Comparison of ENCODE assay signal across 8 cellular contexts in genomic region chr11:8964324-8965320, GRCh38.
DNase-seq lines count a peak whose midpoint lies in the region; ATAC-seq and TF ChIP-seq lines count a peak whose summit lies in the region.

TMEM9B (minus strand) TSS chr11:8964442; CDS start chr11:8964313, 129 bp downstream.

- peaks cover under 1% of the 10 kb centered on the region for H3K27me3 Mint-ChIP-seq in nephron progenitor cell (ENCODE audit: low read depth, poor library complexity)
- no peaks in the 10 kb centered on the region for H3K27me3 Mint-ChIP-seq in stimulated activated naive CD8-positive, alpha-beta T cell treated with anti-CD3 and anti-CD28 coated beads, Interleukin-15, Interleukin-2, amounts not matched to agents 100 ng/mL and 50 ng/mL, for 24 hours

- H4K20me1 ChIP-seq in KMS-11 (ENCODE audit: insufficient read depth), result no peaks in the 10 kb centered on the region

- peak; percentile 74 for ATAC-seq in GM21786 (IDR thresholded peaks at IDR 0.05; ENCODE audit: unreplicated experiment)

- DNase-seq in EL (peak; percentile 92), SHP77 (lab: John Stamatoyannopoulos, UW) (peak; percentile 46 to 61), activated gamma-delta T cell (lab: John Stamatoyannopoulos, UW) (peak; percentile 60), fibroblast of the conjunctiva (ENCODE audit: low read depth) (peak; percentile 72), nephron progenitor cell (peak; percentile 76)

- peaks cover 29% of the 10 kb centered on the region; the same call in 1 of the 2 replicates for H3K79me2 ChIP-seq in KMS-11 (ENCODE audit: insufficient read depth, low read depth)

- H3K4me2 ChIP-seq in KMS-11, result peak within 1 kb of the TSS; percentile 82

- H2AFZ ChIP-seq in KMS-11 (ENCODE audit: low read depth), result peak within 1 kb of the TSS; percentile 96

- no peaks in the 10 kb centered on the region for H3K9me3 Mint-ChIP-seq in nephron progenitor cell
- no peaks in the 10 kb centered on the region for H3K9me3 Mint-ChIP-seq in stimulated activated naive CD8-positive, alpha-beta T cell treated with anti-CD3 and anti-CD28 coated beads, Interleukin-15, Interleukin-2, amounts not matched to agents 100 ng/mL and 50 ng/mL, for 24 hours

- peak within 1 kb of the TSS; percentile 88 for H3K27ac ChIP-seq in KMS-11

- H3K4me1 ChIP-seq in KMS-11 (ENCODE audit: low read depth, poor library complexity, severe bottlenecking), result peaks cover 33% of the 10 kb centered on the region

- peaks cover 42% of the 10 kb centered on the region for H3K4me1 Mint-ChIP-seq in nephron progenitor cell
- peaks cover 39% of the 10 kb centered on the region for H3K4me1 Mint-ChIP-seq in stimulated activated naive CD8-positive, alpha-beta T cell treated with anti-CD3 and anti-CD28 coated beads, Interleukin-15, Interleukin-2, amounts not matched to agents 100 ng/mL and 50 ng/mL, for 24 hours (ENCODE audit: low read depth)

- peak within 1 kb of the TSS; percentile 90 for H3K4me3 Mint-ChIP-seq in nephron progenitor cell
- peak within 1 kb of the TSS; percentile 93 for H3K4me3 Mint-ChIP-seq in stimulated activated naive CD8-positive, alpha-beta T cell treated with anti-CD3 and anti-CD28 coated beads, Interleukin-15, Interleukin-2, amounts not matched to agents 100 ng/mL and 50 ng/mL, for 24 hours

- H3K9ac ChIP-seq in KMS-11, result peak within 1 kb of the TSS; percentile 94

- H3K36me3 ChIP-seq in KMS-11 (ENCODE audit: insufficient read depth), result no peaks in the 10 kb centered on the region

- H3K36me3 Mint-ChIP-seq in nephron progenitor cell (ENCODE audit: low read depth), result no peaks in the 10 kb centered on the region
- H3K36me3 Mint-ChIP-seq in stimulated activated naive CD8-positive, alpha-beta T cell treated with anti-CD3 and anti-CD28 coated beads, Interleukin-15, Interleukin-2, amounts not matched to agents 100 ng/mL and 50 ng/mL, for 24 hours (ENCODE audit: low read depth), result no peaks in the 10 kb centered on the region

- TF ChIP-seq CTCF in KMS-11 (conservative IDR thresholded peaks at IDR 0.05; ENCODE audit: low read depth, low read length) (no peak), nephron progenitor cell (IDR thresholded peaks at IDR 0.05) (no peak)

- H3K4me3 ChIP-seq in KMS-11 (IDR thresholded peaks at IDR 0.05; ENCODE audit: insufficient read depth, low read depth, low read length), result peak within 1 kb of the TSS; percentile 2

- no peaks in the 10 kb centered on the region for H3K27me3 ChIP-seq in KMS-11 (ENCODE audit: insufficient read depth, low read depth)

- peak within 1 kb of the TSS; percentile 80 for H3K27ac Mint-ChIP-seq in nephron progenitor cell
- peak within 1 kb of the TSS; percentile 90 for H3K27ac Mint-ChIP-seq in stimulated activated naive CD8-positive, alpha-beta T cell treated with anti-CD3 and anti-CD28 coated beads, Interleukin-15, Interleukin-2, amounts not matched to agents 100 ng/mL and 50 ng/mL, for 24 hours

Comparison
In these comparisons a context has a peak if more than half of its experiments do, and no peak if none do; other contexts are left out.
1. Peak in every context shown above with its lines: DNase-seq, ATAC-seq, H3K4me3 ChIP-seq and H3K27ac ChIP-seq.